Comparison of ENCODE assay signal across 1 cellular context in genomic region chr2:226012116-226012515, GRCh38.
TF ChIP-seq lines count a peak whose summit lies in the region.

No MANE protein-coding gene starts in this region.

TF ChIP-seq in GM23338, 12 proteins besides CTCF, POLR2A, EP300 and RAD21 (continued from another document):
- TF ChIP-seq, protein P1, sequence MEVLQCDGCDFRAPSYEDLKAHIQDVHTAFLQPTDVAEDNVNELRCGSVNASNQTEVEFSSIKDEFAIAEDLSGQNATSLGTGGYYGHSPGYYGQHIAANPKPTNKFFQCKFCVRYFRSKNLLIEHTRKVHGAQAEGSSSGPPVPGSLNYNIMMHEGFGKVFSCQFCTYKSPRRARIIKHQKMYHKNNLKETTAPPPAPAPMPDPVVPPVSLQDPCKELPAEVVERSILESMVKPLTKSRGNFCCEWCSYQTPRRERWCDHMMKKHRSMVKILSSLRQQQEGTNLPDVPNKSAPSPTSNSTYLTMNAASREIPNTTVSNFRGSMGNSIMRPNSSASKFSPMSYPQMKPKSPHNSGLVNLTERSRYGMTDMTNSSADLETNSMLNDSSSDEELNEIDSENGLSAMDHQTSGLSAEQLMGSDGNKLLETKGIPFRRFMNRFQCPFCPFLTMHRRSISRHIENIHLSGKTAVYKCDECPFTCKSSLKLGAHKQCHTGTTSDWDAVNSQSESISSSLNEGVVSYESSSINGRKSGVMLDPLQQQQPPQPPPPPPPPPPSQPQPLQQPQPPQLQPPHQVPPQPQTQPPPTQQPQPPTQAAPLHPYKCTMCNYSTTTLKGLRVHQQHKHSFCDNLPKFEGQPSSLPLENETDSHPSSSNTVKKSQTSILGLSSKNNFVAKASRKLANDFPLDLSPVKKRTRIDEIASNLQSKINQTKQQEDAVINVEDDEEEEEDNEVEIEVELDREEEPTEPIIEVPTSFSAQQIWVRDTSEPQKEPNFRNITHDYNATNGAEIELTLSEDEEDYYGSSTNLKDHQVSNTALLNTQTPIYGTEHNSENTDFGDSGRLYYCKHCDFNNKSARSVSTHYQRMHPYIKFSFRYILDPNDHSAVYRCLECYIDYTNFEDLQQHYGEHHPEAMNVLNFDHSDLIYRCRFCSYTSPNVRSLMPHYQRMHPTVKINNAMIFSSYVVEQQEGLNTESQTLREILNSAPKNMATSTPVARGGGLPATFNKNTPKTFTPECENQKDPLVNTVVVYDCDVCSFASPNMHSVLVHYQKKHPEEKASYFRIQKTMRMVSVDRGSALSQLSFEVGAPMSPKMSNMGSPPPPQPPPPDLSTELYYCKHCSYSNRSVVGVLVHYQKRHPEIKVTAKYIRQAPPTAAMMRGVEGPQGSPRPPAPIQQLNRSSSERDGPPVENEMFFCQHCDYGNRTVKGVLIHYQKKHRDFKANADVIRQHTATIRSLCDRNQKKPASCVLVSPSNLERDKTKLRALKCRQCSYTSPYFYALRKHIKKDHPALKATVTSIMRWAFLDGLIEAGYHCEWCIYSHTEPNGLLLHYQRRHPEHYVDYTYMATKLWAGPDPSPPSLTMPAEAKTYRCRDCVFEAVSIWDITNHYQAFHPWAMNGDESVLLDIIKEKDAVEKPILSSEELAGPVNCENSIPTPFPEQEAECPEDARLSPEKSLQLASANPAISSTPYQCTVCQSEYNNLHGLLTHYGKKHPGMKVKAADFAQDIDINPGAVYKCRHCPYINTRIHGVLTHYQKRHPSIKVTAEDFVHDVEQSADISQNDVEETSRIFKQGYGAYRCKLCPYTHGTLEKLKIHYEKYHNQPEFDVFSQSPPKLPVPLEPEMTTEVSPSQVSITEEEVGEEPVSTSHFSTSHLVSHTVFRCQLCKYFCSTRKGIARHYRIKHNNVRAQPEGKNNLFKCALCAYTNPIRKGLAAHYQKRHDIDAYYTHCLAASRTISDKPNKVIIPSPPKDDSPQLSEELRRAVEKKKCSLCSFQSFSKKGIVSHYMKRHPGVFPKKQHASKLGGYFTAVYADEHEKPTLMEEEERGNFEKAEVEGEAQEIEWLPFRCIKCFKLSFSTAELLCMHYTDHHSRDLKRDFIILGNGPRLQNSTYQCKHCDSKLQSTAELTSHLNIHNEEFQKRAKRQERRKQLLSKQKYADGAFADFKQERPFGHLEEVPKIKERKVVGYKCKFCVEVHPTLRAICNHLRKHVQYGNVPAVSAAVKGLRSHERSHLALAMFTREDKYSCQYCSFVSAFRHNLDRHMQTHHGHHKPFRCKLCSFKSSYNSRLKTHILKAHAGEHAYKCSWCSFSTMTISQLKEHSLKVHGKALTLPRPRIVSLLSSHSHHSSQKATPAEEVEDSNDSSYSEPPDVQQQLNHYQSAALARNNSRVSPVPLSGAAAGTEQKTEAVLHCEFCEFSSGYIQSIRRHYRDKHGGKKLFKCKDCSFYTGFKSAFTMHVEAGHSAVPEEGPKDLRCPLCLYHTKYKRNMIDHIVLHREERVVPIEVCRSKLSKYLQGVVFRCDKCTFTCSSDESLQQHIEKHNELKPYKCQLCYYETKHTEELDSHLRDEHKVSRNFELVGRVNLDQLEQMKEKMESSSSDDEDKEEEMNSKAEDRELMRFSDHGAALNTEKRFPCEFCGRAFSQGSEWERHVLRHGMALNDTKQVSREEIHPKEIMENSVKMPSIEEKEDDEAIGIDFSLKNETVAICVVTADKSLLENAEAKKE (CRISPR knock-in tag; IDR thresholded peaks at IDR 0.05): no peak
- TF ChIP-seq, protein P2, sequence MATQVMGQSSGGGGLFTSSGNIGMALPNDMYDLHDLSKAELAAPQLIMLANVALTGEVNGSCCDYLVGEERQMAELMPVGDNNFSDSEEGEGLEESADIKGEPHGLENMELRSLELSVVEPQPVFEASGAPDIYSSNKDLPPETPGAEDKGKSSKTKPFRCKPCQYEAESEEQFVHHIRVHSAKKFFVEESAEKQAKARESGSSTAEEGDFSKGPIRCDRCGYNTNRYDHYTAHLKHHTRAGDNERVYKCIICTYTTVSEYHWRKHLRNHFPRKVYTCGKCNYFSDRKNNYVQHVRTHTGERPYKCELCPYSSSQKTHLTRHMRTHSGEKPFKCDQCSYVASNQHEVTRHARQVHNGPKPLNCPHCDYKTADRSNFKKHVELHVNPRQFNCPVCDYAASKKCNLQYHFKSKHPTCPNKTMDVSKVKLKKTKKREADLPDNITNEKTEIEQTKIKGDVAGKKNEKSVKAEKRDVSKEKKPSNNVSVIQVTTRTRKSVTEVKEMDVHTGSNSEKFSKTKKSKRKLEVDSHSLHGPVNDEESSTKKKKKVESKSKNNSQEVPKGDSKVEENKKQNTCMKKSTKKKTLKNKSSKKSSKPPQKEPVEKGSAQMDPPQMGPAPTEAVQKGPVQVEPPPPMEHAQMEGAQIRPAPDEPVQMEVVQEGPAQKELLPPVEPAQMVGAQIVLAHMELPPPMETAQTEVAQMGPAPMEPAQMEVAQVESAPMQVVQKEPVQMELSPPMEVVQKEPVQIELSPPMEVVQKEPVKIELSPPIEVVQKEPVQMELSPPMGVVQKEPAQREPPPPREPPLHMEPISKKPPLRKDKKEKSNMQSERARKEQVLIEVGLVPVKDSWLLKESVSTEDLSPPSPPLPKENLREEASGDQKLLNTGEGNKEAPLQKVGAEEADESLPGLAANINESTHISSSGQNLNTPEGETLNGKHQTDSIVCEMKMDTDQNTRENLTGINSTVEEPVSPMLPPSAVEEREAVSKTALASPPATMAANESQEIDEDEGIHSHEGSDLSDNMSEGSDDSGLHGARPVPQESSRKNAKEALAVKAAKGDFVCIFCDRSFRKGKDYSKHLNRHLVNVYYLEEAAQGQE (IDR thresholded peaks at IDR 0.05; ENCODE audit: unreplicated experiment): no peak
- TF ChIP-seq ETS1 (IDR thresholded peaks at IDR 0.05): no peak
- TF ChIP-seq STAT1 (IDR thresholded peaks at IDR 0.05; ENCODE audit: unreplicated experiment): no peak
- no peak for TF ChIP-seq ZNF114 (CRISPR knock-in tag; IDR thresholded peaks at IDR 0.05)
- no peak for TF ChIP-seq EZH2 (IDR thresholded peaks at IDR 0.05; ENCODE audit: low read depth, unreplicated experiment)
- TF ChIP-seq POLR2AphosphoS5 (IDR thresholded peaks at IDR 0.05; ENCODE audit: low read depth): no peak
- no peak for TF ChIP-seq ZNF331 (CRISPR knock-in tag; IDR thresholded peaks at IDR 0.05; ENCODE audit: low read depth)
